Comparison of ENCODE assay signal across 1 cellular context in genomic region chr3:142886938-142887337, GRCh38.
TF ChIP-seq lines count a peak whose summit lies in the region.

No MANE protein-coding gene starts in this region.

TF ChIP-seq in K562, 482 proteins besides CTCF, POLR2A, EP300 and RAD21 (continued from another document):
- TF ChIP-seq HMBOX1 (IDR thresholded peaks at IDR 0.05) (peak; percentile 68), CGGBP1 (CRISPR knock-in tag; IDR thresholded peaks at IDR 0.05) (no peak)
